Comparison of ENCODE assay signal across 28 cellular contexts in the genomic region with DNA sequence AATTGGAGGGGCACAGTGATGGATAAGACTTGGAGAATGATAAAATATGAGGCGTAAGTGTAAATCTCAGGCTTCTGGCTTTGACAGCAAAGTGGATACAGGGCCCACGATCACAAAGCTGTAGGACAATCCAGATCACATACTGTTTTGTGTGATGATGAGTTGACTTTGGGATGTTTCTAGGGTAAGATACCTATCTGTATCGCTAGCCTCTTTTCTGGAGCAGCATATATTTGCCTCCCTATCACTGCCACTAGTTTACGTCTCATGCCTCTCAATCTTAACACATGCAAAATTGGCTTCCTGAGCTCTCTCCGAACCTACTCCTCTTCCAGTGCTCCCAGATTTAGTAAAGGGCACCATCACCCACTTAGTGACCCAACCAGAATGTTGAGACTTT.
"Had no signal": no experiment of that assay in that cellular context is flagged by ENCODE, and none has a peak within 500 bp of the region (broad histone marks: within the 10 kb centered on the region; RNA-seq: fewer than 3 reads in every experiment).

No MANE protein-coding gene starts in this region.

- H3K4me1 ChIP-seq: colonic mucosa, esophagus muscularis mucosa, esophagus squamous epithelium, foreskin keratinocyte, gastrocnemius medialis, gastroesophageal sphincter, heart left ventricle, heart right ventricle had no signal

- DNase-seq: colonic mucosa; cortex of kidney; dermis blood vessel endothelial cell; dorsolateral prefrontal cortex; effector CD4-positive, alpha-beta T cell; effector CD8-positive, alpha-beta T cell; effector memory CD4-positive, alpha-beta T cell; effector memory CD8-positive, alpha-beta T cell; endodermal cell; erythroblast; esophagus squamous epithelium; foreskin fibroblast; foreskin keratinocyte; foreskin melanocyte; gastrocnemius medialis; glutamatergic neuron; head of caudate nucleus; heart left ventricle; heart right ventricle had no signal

- H3K27ac ChIP-seq: colonic mucosa, coronary artery, dorsolateral prefrontal cortex, epithelial cell of prostate, esophagus muscularis mucosa, esophagus squamous epithelium, foreskin keratinocyte, gastrocnemius medialis, gastroesophageal sphincter, heart left ventricle, heart right ventricle had no signal

- H3K36me3 ChIP-seq: colonic mucosa, esophagus muscularis mucosa, esophagus squamous epithelium, gastrocnemius medialis, gastroesophageal sphincter, heart left ventricle, heart right ventricle had no signal

- H3K9me3 ChIP-seq: colonic mucosa, esophagus muscularis mucosa, esophagus squamous epithelium, gastrocnemius medialis, gastroesophageal sphincter, heart left ventricle, heart right ventricle had no signal

- FAIRE-seq: colon, endometrium, endothelial cell of umbilical vein, frontal cortex had no signal

- H3K27me3 ChIP-seq: colonic mucosa, esophagus muscularis mucosa, esophagus squamous epithelium, foreskin keratinocyte, gastrocnemius medialis, gastroesophageal sphincter, heart left ventricle, heart right ventricle had no signal

- ATAC-seq: effector memory CD8-positive, alpha-beta T cell; esophagus mucosa; foreskin keratinocyte; gastrocnemius medialis; gastroesophageal sphincter; heart left ventricle; heart right ventricle had no signal

- H3K4me3 ChIP-seq: colonic mucosa, coronary artery, dorsolateral prefrontal cortex, esophagus muscularis mucosa, esophagus squamous epithelium, gastrocnemius medialis, gastroesophageal sphincter, heart left ventricle, heart right ventricle had no signal
